In the genomic region with DNA sequence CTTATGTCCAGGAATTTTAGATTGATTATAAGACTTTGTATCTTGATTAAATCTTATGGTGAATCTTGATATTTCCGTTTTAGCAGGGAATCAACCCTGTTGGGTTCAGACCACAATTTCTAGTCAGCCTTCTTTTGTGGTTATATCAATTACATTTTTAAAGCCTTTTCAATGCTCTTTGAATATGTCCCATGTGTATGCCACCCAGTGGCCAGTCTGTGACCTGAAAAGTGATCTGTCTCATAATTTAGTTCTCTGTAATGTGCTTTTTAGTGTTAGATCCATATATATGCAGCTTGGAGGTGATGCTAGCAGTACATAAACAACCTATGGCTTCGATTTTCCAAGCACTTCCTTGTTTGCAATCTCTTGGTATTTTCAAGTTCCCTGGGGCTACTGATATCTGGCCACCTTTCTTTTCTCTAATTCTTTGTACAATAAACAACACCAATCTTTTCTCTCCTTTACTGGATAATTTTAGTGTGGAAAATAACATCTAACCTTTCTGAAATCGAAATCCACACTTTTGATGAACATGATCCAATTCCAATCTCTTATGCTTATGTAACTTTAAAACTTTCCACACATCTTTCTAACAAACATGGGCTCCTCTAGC, we compare ENCODE assay signal across 8 cellular contexts. TPM values are rescaled to one million over a fixed set of nuclear protein-coding genes. Genes with fewer than 3 reads are reported as not detected.
DNase-seq lines count a peak whose midpoint lies in the region; ATAC-seq and TF ChIP-seq lines count a peak whose summit lies in the region.

No MANE protein-coding gene starts in this region.

- H3K4me1 ChIP-seq in heart right ventricle (peaks cover 0 to 4% (median 0%) of the 10 kb centered on the region in 9 donors), transverse colon (no peaks in the 10 kb centered on the region)

- H3K9me3 ChIP-seq in heart right ventricle = peaks cover 0 to 6% (median 0%) of the 10 kb centered on the region in 11 donors
- no peaks in the 10 kb centered on the region for H3K9me3 ChIP-seq in transverse colon

- H3K36me3 ChIP-seq in heart right ventricle = no peaks in the 10 kb centered on the region
- no peaks in the 10 kb centered on the region for H3K36me3 ChIP-seq in transverse colon

- DNase-seq in heart right ventricle (no peak), left ventricle myocardium superior (no peak), NCI-H460 (ENCODE audit: extremely low read depth, low read depth) (peak; percentile 20), epithelial cell of esophagus (ENCODE audit: low read depth) (peak; percentile 14), transverse colon (no peak), ureter (ENCODE audit: low spot score) (no peak)
- DNase-seq in activated T-cell treated with anti-CD3 and anti-CD28 coated beads, Interleukin-2, amount 50 U/mL, for 48 hours = no peak

- no peaks in the 10 kb centered on the region for H3K27me3 ChIP-seq in heart right ventricle
- H3K27me3 ChIP-seq in transverse colon = no peaks in the 10 kb centered on the region

- intact Hi-C loops in heart right ventricle (cut with DNase I) = loop anchor here in 3 of 10 donors (2.0 to 10.0 kb wide), 2 partner anchors 94 kb away; no protein-coding TSS in a partner anchor
- intact Hi-C loops in left ventricle myocardium superior (cut with micrococcal nuclease) = no loop called here
- intact Hi-C loops in transverse colon (cut with DNase I; ENCODE audit: low total_unique reads) = no loop called here

- no peak for TF ChIP-seq POLR2A in transverse colon (IDR thresholded peaks at IDR 0.05)

- no peak overlapping the region for H3K4me3 ChIP-seq in heart right ventricle
- H3K4me3 ChIP-seq in epithelial cell of esophagus (ENCODE audit: low read length) = no peak overlapping the region
- H3K4me3 ChIP-seq in transverse colon = no peak overlapping the region

- TF ChIP-seq EP300 in transverse colon (IDR thresholded peaks at IDR 0.05; ENCODE audit: low read depth) = no peak

- no peak overlapping the region for H3K27ac ChIP-seq in heart right ventricle
- no peak overlapping the region for H3K27ac ChIP-seq in transverse colon

- ATAC-seq in heart right ventricle (no peak), left ventricle myocardium superior (no peak), HG03439 (IDR thresholded peaks at IDR 0.05; ENCODE audit: unreplicated experiment) (no peak)

- in situ Hi-C loops in transverse colon (cut with MboI; ENCODE audit: low pct_ligation_motif_present in 1 of 4, low pct_unique_long_range_greater_than_20kb in 1 of 4, low sequenced_read_pairs in 3 of 4) = no loop called here

- peak in 7 of 9 donors; percentile 19 to 45 (median 32) for TF ChIP-seq CTCF in heart right ventricle (IDR thresholded peaks at IDR 0.05)
- peak; percentile 49 for TF ChIP-seq CTCF in epithelial cell of esophagus (IDR thresholded peaks at IDR 0.05; ENCODE audit: insufficient read depth, low read depth, low read length, missing control alignments)
- peak in 3 of 5 experiments; percentile 9 to 35 (median 15) for TF ChIP-seq CTCF in transverse colon (IDR thresholded peaks at IDR 0.05)

- WGBS in heart right ventricle, 2 donors = 66 to 72% methylated on average over 3 of the region's 3 CpGs
- 50 to 51% methylated on average over 3 of the region's 3 CpGs for WGBS in transverse colon (ENCODE audit: low coverage in 1 of 2), 2 donors

RNA-seq across cellular contexts. Expression of gene PDE8B, which starts 28.8 kb away (rescaled TPM):
- total RNA-seq in heart right ventricle (1 to 10 TPM in 7 of 10 donors, under 1 TPM in 3; 0.27 to 5.6 (median 2.0) TPM), left ventricle myocardium superior (0.69 TPM), transverse colon (10 to 100 TPM in 1 of 4 donors, 1 to 10 TPM in 1, under 1 TPM in 2; 0.40 to 22.4 (median 1.2) TPM), ureter (10.1 TPM)
- 1 to 10 TPM; 1.1 to 1.2 TPM for polyA plus RNA-seq in heart right ventricle
- total RNA-seq in NCI-H460 (2014; rRNA removed; shearing (Covaris generic)) = 1.5 and 1.9 TPM in 2 replicates
- 3.2 and 6.3 TPM in 2 replicates for polyA plus RNA-seq in NCI-H460 (2014; cell fraction: nucleus; rRNA removed)

Comparison
In these comparisons a context has a peak if more than half of its experiments do, and no peak if none do; other contexts are left out.
1. DNase-seq: peak in NCI-H460 (single experiment) and epithelial cell of esophagus (single experiment); none in heart right ventricle (0 of 2), left ventricle myocardium superior (single experiment), transverse colon (single experiment), ureter (single experiment) and activated T-cell treated with anti-CD3 and anti-CD28 coated beads, Interleukin-2, amount 50 U/mL, for 48 hours (0 of 2).
2. Peak in every context shown above with its lines, with median percentiles within 50 percentile points of each other: CTCF ChIP-seq.